Comparison of ENCODE assay signal across 8 cellular contexts in the genomic region with DNA sequence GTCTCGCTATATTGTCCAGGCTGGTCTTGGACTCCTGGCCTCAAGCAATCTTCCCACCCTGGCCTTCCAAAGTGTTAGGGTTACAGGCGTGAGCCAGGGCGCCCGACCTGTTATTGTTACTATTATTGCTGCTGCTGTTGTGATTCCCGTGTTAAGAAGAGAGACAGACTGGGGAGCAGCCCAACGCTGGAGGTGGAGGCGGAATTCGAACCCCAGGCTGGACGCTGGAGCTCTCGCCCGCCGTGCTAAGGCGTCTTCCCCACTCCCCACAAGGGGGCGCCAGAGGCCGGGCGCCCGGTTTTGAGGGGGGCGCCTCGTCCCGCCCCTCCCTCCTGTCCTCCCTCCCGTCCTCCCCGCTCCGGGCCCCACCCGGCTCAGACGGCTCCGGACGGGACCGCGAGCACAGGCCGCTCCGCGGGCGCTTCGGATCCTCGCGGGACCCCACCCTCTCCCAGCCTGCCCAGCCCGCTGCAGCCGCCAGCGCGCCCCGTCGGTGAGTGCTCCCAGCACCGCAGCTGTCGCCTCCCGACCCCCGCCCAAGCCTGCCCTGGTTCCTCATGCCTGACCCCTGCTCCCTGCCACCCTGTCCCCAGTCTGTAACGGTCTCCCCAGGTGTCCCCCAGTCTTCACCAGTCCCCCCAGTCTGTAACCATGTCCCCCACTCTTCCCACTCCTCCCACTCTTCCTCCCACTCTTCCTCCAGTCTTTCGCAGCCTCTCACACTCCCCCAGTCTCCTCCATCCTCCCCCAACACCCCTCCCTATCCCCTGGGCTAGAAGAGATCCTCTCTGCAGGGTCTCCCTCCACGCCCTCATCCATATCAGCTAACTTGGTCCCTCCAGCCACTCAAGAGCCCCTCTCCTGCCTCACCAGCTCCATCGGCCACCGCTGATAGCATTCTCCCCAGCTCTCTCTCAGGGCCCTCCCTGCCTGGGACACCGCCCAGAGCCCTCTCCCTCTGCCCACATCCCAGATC. TPM values are rescaled to one million over a fixed set of nuclear protein-coding genes. Genes with fewer than 3 reads are reported as not detected.
DNase-seq lines count a peak whose midpoint lies in the region; TF ChIP-seq lines count a peak whose summit lies in the region.

EHD2 (plus strand) TSS at position 377 of the 976 bp plus-strand sequence. CDS start 3,191 bp downstream, outside the sequence.

- H3K9me3 ChIP-seq in HUES64 (ENCODE audit: insufficient read depth, low read depth, low read length) (no peaks in the 10 kb centered on the region), duodenal mucosa (ENCODE audit: control insufficient read depth in 1 of 2, low read length in 2 of 2) (no peaks in the 10 kb centered on the region), liver (ENCODE audit: control insufficient read depth in 4 of 4, low read length in 3 of 4) (no peaks in the 10 kb centered on the region)

- H3K27ac Mint-ChIP-seq in CD14-positive monocyte = peak within 1 kb of the TSS in 2 of 7 donors; percentile 28 to 86

- peaks cover 4% of the 10 kb centered on the region for H3K4me1 Mint-ChIP-seq in CD14-positive monocyte

- H3K27me3 ChIP-seq in HUES64 (ENCODE audit: insufficient read depth, low read length) (no peaks in the 10 kb centered on the region), duodenal mucosa (ENCODE audit: control insufficient read depth in 1 of 2, insufficient read depth in 2 of 2, low read length in 2 of 2) (peaks cover 0 to 9% of the 10 kb centered on the region in 2 donors), liver (ENCODE audit: control insufficient read depth in 4 of 4, insufficient read depth in 4 of 4, low read length in 3 of 4) (peaks cover 0 to 2% (median 0%) of the 10 kb centered on the region in 4 donors)

- no peak within 1 kb of the TSS for H3K27ac ChIP-seq in HUES64 (ENCODE audit: low read depth, low read length)
- peak within 1 kb of the TSS; percentile 62 for H3K27ac ChIP-seq in duodenal mucosa (ENCODE audit: low read depth, low read length)
- peak within 1 kb of the TSS; percentile 62 to 78 for H3K27ac ChIP-seq in liver (ENCODE audit: low read depth in 1 of 2, low read length in 2 of 2)

- peak within 1 kb of the TSS in 1 of 2 donors; percentile 74 for H3K4me3 Mint-ChIP-seq in CD14-positive monocyte

- H3K9ac ChIP-seq in HUES64 (ENCODE audit: low read depth, low read length) = no peak within 1 kb of the TSS
- peak within 1 kb of the TSS; percentile 25 to 33 for H3K9ac ChIP-seq in duodenal mucosa (ENCODE audit: low read depth in 1 of 2, low read length in 2 of 2)
- H3K9ac ChIP-seq in liver (ENCODE audit: low read depth in 1 of 2, low read length in 2 of 2) = no peak within 1 kb of the TSS

- WGBS in HUES64 = 9% methylated on average over 52 of the region's 52 CpGs
- WGBS in liver = 13% methylated on average over 52 of the region's 52 CpGs

- H3K4me3 ChIP-seq in HUES64 (ENCODE audit: low read length) (peak within 1 kb of the TSS; percentile 61), duodenal mucosa (ENCODE audit: low read depth in 1 of 2, low read length in 2 of 2) (peak within 1 kb of the TSS; percentile 57 to 67), liver (ENCODE audit: low read depth in 1 of 3, low read length in 3 of 3) (peak within 1 kb of the TSS; percentile 8 to 53 (median 47))

- peaks cover 20 to 42% (median 23%) of the 10 kb centered on the region in 3 donors for H3K27me3 Mint-ChIP-seq in CD14-positive monocyte (ENCODE audit: low read depth in 3 of 3)

- TF ChIP-seq CTCF in CD14-positive monocyte (IDR thresholded peaks at IDR 0.05) (peak; percentile 97), liver (IDR thresholded peaks at IDR 0.05; ENCODE audit: low read depth, low read length, missing input control) (peak; percentile 72)

- H3K36me3 Mint-ChIP-seq in CD14-positive monocyte = no peaks in the 10 kb centered on the region

- peaks cover 0 to 9% (median 6%) of the 10 kb centered on the region in 7 donors for H3K9me3 Mint-ChIP-seq in CD14-positive monocyte

- no peaks in the 10 kb centered on the region for H3K4me1 ChIP-seq in HUES64 (ENCODE audit: insufficient read depth, low read length)
- peaks cover 0 to 6% of the 10 kb centered on the region in 2 donors for H3K4me1 ChIP-seq in duodenal mucosa (ENCODE audit: control insufficient read depth in 1 of 2, insufficient read depth in 2 of 2, low read length in 2 of 2)
- H3K4me1 ChIP-seq in liver (ENCODE audit: control insufficient read depth in 4 of 4, insufficient read depth in 4 of 4, low read length in 3 of 4) = peaks cover 0 to 4% (median 3%) of the 10 kb centered on the region in 4 donors

- H3K36me3 ChIP-seq in HUES64 (ENCODE audit: insufficient read depth, low read length) = no peaks in the 10 kb centered on the region
- H3K36me3 ChIP-seq in duodenal mucosa (ENCODE audit: control insufficient read depth in 1 of 2, insufficient read depth in 2 of 2, low read length in 2 of 2) = no peaks in the 10 kb centered on the region
- H3K36me3 ChIP-seq in liver (ENCODE audit: control insufficient read depth in 4 of 4, insufficient read depth in 3 of 4, low read depth in 1 of 4, low read length in 3 of 4) = peaks cover 0 to 3% (median 0%) of the 10 kb centered on the region in 4 donors

- intact Hi-C loops in CD14-positive monocyte (cut with micrococcal nuclease) = loop anchor here in 1 of 2 donors (2.0 to 5.0 kb wide), 2 partner anchors 29 to 74 kb away; no protein-coding TSS in a partner anchor

- DNase-seq in CD14-positive monocyte (ENCODE audit: low spot score) = no peak
- peak; percentile 20 for DNase-seq in activated CD4-positive, alpha-beta T cell treated with anti-CD3 and anti-CD28 coated beads for 1 hour
- DNase-seq in stimulated activated CD8-positive, alpha-beta memory T cell treated with anti-CD3 and anti-CD28 coated beads, Interleukin-12 subunit alpha, Interleukin-12 subunit beta, amount 100 ng/mL, for 1 hour (ENCODE audit: low read depth) = peak; percentile 19
- no peak for DNase-seq in epidermal melanocyte (ENCODE audit: insufficient read length, low spot score)
- DNase-seq in SHP77 (lab: John Stamatoyannopoulos, UW) = no peak

- peak; percentile 84 to 85 for TF ChIP-seq RAD21 in liver (IDR thresholded peaks at IDR 0.05)

TF ChIP-seq in liver, 16 proteins besides CTCF, POLR2A, EP300 and RAD21:
- TF ChIP-seq, protein P1, sequence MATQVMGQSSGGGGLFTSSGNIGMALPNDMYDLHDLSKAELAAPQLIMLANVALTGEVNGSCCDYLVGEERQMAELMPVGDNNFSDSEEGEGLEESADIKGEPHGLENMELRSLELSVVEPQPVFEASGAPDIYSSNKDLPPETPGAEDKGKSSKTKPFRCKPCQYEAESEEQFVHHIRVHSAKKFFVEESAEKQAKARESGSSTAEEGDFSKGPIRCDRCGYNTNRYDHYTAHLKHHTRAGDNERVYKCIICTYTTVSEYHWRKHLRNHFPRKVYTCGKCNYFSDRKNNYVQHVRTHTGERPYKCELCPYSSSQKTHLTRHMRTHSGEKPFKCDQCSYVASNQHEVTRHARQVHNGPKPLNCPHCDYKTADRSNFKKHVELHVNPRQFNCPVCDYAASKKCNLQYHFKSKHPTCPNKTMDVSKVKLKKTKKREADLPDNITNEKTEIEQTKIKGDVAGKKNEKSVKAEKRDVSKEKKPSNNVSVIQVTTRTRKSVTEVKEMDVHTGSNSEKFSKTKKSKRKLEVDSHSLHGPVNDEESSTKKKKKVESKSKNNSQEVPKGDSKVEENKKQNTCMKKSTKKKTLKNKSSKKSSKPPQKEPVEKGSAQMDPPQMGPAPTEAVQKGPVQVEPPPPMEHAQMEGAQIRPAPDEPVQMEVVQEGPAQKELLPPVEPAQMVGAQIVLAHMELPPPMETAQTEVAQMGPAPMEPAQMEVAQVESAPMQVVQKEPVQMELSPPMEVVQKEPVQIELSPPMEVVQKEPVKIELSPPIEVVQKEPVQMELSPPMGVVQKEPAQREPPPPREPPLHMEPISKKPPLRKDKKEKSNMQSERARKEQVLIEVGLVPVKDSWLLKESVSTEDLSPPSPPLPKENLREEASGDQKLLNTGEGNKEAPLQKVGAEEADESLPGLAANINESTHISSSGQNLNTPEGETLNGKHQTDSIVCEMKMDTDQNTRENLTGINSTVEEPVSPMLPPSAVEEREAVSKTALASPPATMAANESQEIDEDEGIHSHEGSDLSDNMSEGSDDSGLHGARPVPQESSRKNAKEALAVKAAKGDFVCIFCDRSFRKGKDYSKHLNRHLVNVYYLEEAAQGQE (IDR thresholded peaks at IDR 0.05) = no peak
- TF ChIP-seq FOXA1 (IDR thresholded peaks at IDR 0.05) (no peak), TAF1 (conservative IDR thresholded peaks at IDR 0.05) (no peak), ZBTB33 (IDR thresholded peaks at IDR 0.05) (no peak), ATF3 (IDR thresholded peaks at IDR 0.05) (no peak), HNF4A (conservative IDR thresholded peaks at IDR 0.05) (no peak), NR2F2 (IDR thresholded peaks at IDR 0.05) (no peak), RXRA (IDR thresholded peaks at IDR 0.05) (no peak), YY1 (IDR thresholded peaks at IDR 0.05) (no peak), HNF4G (IDR thresholded peaks at IDR 0.05) (no peak), EGR1 (IDR thresholded peaks at IDR 0.05; ENCODE audit: low read depth in 2 of 2) (no peak), FOXA2 (IDR thresholded peaks at IDR 0.05) (no peak), SP1 (IDR thresholded peaks at IDR 0.05) (no peak)

RNA-seq across cellular contexts. Expression of gene EHD2, which starts in this region (rescaled TPM):
- polyA plus RNA-seq in CD14-positive monocyte (not detected), liver (1 to 10 TPM; 5.5 to 7.9 TPM)
- polyA plus RNA-seq in HUES64 (2013, experiment 1 of 2) = 7.1 TPM
- polyA plus RNA-seq in HUES64 (2013, experiment 2 of 2) = 7.3 TPM
- 1 to 10 TPM; 3.2 to 6.2 TPM for total RNA-seq in liver

Comparison
In these comparisons a context has a peak if more than half of its experiments do, and no peak if none do; other contexts are left out.
1. RNA of gene EHD2 (polyA plus RNA-seq): 5.5 to 7.9 TPM in liver; not detected in CD14-positive monocyte; every median in the first group is over 4 times any median in the second.
2. DNase-seq: peak in activated CD4-positive, alpha-beta T cell treated with anti-CD3 and anti-CD28 coated beads for 1 hour (single experiment) and stimulated activated CD8-positive, alpha-beta memory T cell treated with anti-CD3 and anti-CD28 coated beads, Interleukin-12 subunit alpha, Interleukin-12 subunit beta, amount 100 ng/mL, for 1 hour (single experiment); none in CD14-positive monocyte (single experiment), epidermal melanocyte (single experiment) and SHP77 (0 of 2).
3. H3K9ac ChIP-seq: peak in duodenal mucosa (2 of 2); none in HUES64 (single experiment) and liver (0 of 2).
4. Peak in every context shown above with its lines, with median percentiles within 50 percentile points of each other: H3K4me3 ChIP-seq.